1 cellular context compared by ENCODE assay signal in genomic region chr17:83026921-83027320, GRCh38. TPM values are rescaled to one million over a fixed set of nuclear protein-coding genes. Genes with fewer than 3 reads are reported as not detected.
"Had no signal": no experiment of that assay in that cellular context is flagged by ENCODE, and none has a peak within 500 bp of the region (broad histone marks: within the 10 kb centered on the region; RNA-seq: fewer than 3 reads in every experiment).

No MANE protein-coding gene starts in this region.

RNA-seq across cellular contexts. Expression of gene METRNL, which starts 52.5 kb away (rescaled TPM):
- polyA plus RNA-seq: naive thymus-derived CD4-positive, alpha-beta T cell had no signal
